In the genomic region with DNA sequence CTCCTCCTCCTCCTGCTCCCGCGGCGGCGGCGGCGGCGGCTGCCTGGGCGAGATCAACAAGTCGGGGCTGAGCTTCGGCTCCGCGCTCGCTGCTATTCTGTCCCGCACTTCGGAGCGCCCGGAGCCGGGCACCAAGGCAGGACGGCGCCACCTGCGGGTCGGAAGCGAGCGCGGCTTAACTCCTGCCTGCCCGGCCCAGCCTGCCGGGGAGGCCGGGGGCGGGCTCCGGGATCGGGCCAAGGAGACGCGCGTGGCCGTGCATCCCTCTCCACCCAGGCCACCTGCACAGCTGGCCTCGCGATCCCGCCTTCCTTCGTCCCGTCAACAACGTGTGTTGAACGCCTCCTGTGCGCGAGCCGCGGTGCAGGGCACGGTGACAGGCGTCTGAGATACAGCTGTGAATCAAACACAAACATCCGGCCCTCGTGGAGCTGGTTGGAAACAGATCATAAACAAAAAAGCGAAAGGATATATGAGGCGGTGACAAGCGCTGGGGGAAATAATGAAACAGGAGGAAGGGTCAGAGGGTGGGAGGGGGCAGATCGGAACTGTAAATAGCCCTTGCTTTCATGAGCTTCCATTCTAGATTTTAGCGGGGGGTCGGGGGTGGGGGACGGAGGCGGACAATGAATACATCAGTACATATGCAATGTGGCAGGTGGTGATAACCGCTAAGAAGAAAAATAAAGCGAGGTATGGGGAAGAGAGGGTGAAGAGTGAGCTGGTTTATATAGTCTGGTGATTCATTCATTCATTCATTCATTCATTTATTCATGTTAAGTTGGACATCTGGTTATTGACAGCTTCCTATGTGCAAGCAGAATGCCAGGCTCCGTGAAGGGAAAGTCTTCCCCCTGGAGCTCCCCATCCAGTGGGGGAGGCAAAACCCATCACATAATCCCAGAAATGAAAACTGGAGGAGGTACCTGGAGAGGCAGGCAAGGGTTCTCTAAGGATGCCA, we compare ENCODE assay signal across 8 cellular contexts. TPM values are rescaled to one million over a fixed set of nuclear protein-coding genes. Genes with fewer than 3 reads are reported as not detected.
DNase-seq lines count a peak whose midpoint lies in the region; ATAC-seq and TF ChIP-seq lines count a peak whose summit lies in the region.

No MANE protein-coding gene starts in this region.

- no peak overlapping the region for H2BK15ac ChIP-seq in neuronal stem cell (ENCODE audit: low read length)

- H3K9me3 ChIP-seq in neuronal stem cell (replicated peaks in 1 of 2; ENCODE audit: control insufficient read depth in 2 of 2, insufficient read depth in 1 of 2, low read depth in 1 of 2, low read length in 2 of 2) (no peaks in the 10 kb centered on the region), suprapubic skin (no peaks in the 10 kb centered on the region)

- H3K4me1 ChIP-seq in foreskin keratinocyte (no peaks in the 10 kb centered on the region), neuronal stem cell (ENCODE audit: control insufficient read depth in 2 of 2, insufficient read depth in 1 of 2, low read depth in 1 of 2, low read length in 2 of 2) (peaks cover 0 to 2% of the 10 kb centered on the region in 2 donors), suprapubic skin (peaks cover 25% of the 10 kb centered on the region)

- H4K91ac ChIP-seq in neuronal stem cell (ENCODE audit: low read depth, low read length, poor library complexity), result no peak overlapping the region

- peak overlapping the region; percentile 84 for H3K9ac ChIP-seq in neuronal stem cell (ENCODE audit: low read depth, low read length, poor library complexity)

- H2BK12ac ChIP-seq in neuronal stem cell (ENCODE audit: low read length), result no peak overlapping the region

- TF ChIP-seq POLR2A in suprapubic skin (IDR thresholded peaks at IDR 0.05), result no peak

- peak; percentile 89 for TF ChIP-seq CTCF in LNCAP (IDR thresholded peaks at IDR 0.05)
- TF ChIP-seq CTCF in RWPE1 (conservative IDR thresholded peaks at IDR 0.05; ENCODE audit: low read depth), result peak; percentile 98
- peak; percentile 92 for TF ChIP-seq CTCF in foreskin keratinocyte (conservative IDR thresholded peaks at IDR 0.05)
- TF ChIP-seq CTCF in suprapubic skin (IDR thresholded peaks at IDR 0.05), result peak; percentile 34 to 76

- no peaks in the 10 kb centered on the region for H3K36me3 Mint-ChIP-seq in activated naive CD4-positive, alpha-beta T cell treated with anti-CD3 and anti-CD28 coated beads for 36 hours (ENCODE audit: low read depth)

- peaks cover 55% of the 10 kb centered on the region for H3K27me3 Mint-ChIP-seq in activated naive CD4-positive, alpha-beta T cell treated with anti-CD3 and anti-CD28 coated beads for 36 hours (ENCODE audit: low read depth)

- TF ChIP-seq EP300 in suprapubic skin (IDR thresholded peaks at IDR 0.05), result no peak

- peaks cover 4% of the 10 kb centered on the region for H3K4me1 Mint-ChIP-seq in activated naive CD4-positive, alpha-beta T cell treated with anti-CD3 and anti-CD28 coated beads for 36 hours (ENCODE audit: low read depth)

- CTCF ChIA-PET in RWPE1 (lab: Yijun Ruan, JAX), result interaction anchor here (0.5 to 4.6 kb wide), 63 partner anchors 8 to 1802 kb away, joined by 3 to 120 read pairs (median 4); no protein-coding TSS in a partner anchor
- CTCF ChIA-PET in activated naive CD4-positive, alpha-beta T cell treated with anti-CD3 and anti-CD28 coated beads for 36 hours (lab: Charles Lee), result interaction anchor here (0.6 to 3.8 kb wide), 17 partner anchors 9 to 152 kb away, joined by 3 to 31 read pairs (median 3); no protein-coding TSS in a partner anchor

- no peak overlapping the region for H2BK120ac ChIP-seq in neuronal stem cell (ENCODE audit: low read depth, low read length)

- H3K4me2 ChIP-seq in neuronal stem cell (ENCODE audit: insufficient read depth, low read length, poor library complexity, severe bottlenecking), result peak overlapping the region; percentile 97

- intact Hi-C loops in activated naive CD4-positive, alpha-beta T cell treated with anti-CD3 and anti-CD28 coated beads for 36 hours (cut with micrococcal nuclease), result loop anchor here (1.0 to 2.0 kb wide), 2 partner anchors 100 to 150 kb away; no protein-coding TSS in a partner anchor

- no peak overlapping the region for H2BK5ac ChIP-seq in neuronal stem cell (ENCODE audit: low read length)

- H3K79me1 ChIP-seq in neuronal stem cell (ENCODE audit: low read depth, low read length), result peaks cover 3% of the 10 kb centered on the region

- H3K36me3 ChIP-seq in neuronal stem cell (replicated peaks in 1 of 2; ENCODE audit: control insufficient read depth in 2 of 2, insufficient read depth in 2 of 2, low read length in 2 of 2), result no peaks in the 10 kb centered on the region
- H3K36me3 ChIP-seq in suprapubic skin, result no peaks in the 10 kb centered on the region

- H2AK5ac ChIP-seq in neuronal stem cell (ENCODE audit: low read depth, low read length), result no peak overlapping the region

- DNase-seq in DMS153 treated with DMSO at 0.1 percent for 48 hours (lab: John Stamatoyannopoulos, UW; ENCODE audit: unreplicated experiment) (peak; percentile 72), RWPE1 (ENCODE audit: low spot score) (peak; percentile 92), foreskin keratinocyte (peak; percentile 19 to 59), neuronal stem cell (ENCODE audit: low spot score) (peak; percentile 84), suprapubic skin (ENCODE audit: low spot score in 2 of 2) (peak; percentile 72 to 88)
- DNase-seq in activated naive CD4-positive, alpha-beta T cell treated with anti-CD3 and anti-CD28 coated beads for 36 hours, result peak; percentile 77

- H3K23ac ChIP-seq in neuronal stem cell (ENCODE audit: low read depth, low read length, poor library complexity), result peak overlapping the region; percentile 60

- no peak overlapping the region for H3K4ac ChIP-seq in neuronal stem cell (ENCODE audit: low read length)

- no CpG with 5 or more reads among the region's 61 CpGs for WGBS in neuronal stem cell (ENCODE audit: extremely low coverage in 2 of 2, insufficient read length in 2 of 2, insufficient replicate concordance in 1 of 2), 2 donors
- WGBS in suprapubic skin, result 5% methylated on average over 21 of the region's 61 CpGs

- peak overlapping the region; percentile 52 to 81 for H3K4me3 ChIP-seq in neuronal stem cell (ENCODE audit: low read length in 2 of 2)
- peak overlapping the region; percentile 49 for H3K4me3 ChIP-seq in suprapubic skin

- peak overlapping the region; percentile 92 for H2AFZ ChIP-seq in neuronal stem cell (ENCODE audit: low read length)

- peaks cover 74% of the 10 kb centered on the region for H3K27me3 ChIP-seq in foreskin keratinocyte
- H3K27me3 ChIP-seq in neuronal stem cell (ENCODE audit: control insufficient read depth in 3 of 3, insufficient read depth in 3 of 3, low read depth in 1 of 3, low read length in 3 of 3), result peaks cover 0 to 17% (median 14%) of the 10 kb centered on the region in 3 experiments
- peaks cover 65% of the 10 kb centered on the region for H3K27me3 ChIP-seq in suprapubic skin

- POLR2A ChIA-PET in RWPE1 (lab: Yijun Ruan, JAX; ENCODE audit: low non-redundant PET), result interaction anchor here (0.6 kb wide), 1 partner anchor 314 kb away, joined by 3 read pairs; no protein-coding TSS in a partner anchor

- no peak overlapping the region for H4K8ac ChIP-seq in neuronal stem cell (ENCODE audit: low read depth, low read length)

- ATAC-seq in foreskin keratinocyte (peak; percentile 88), GM21367 (IDR thresholded peaks at IDR 0.05; ENCODE audit: unreplicated experiment) (no peak)

- H3K14ac ChIP-seq in neuronal stem cell (ENCODE audit: low read length), result no peak overlapping the region

- H3K9me3 Mint-ChIP-seq in activated naive CD4-positive, alpha-beta T cell treated with anti-CD3 and anti-CD28 coated beads for 36 hours, result no peaks in the 10 kb centered on the region

- peak overlapping the region; percentile 58 for H3K4me3 Mint-ChIP-seq in activated naive CD4-positive, alpha-beta T cell treated with anti-CD3 and anti-CD28 coated beads for 36 hours

- peak overlapping the region; percentile 69 for H3K18ac ChIP-seq in neuronal stem cell (ENCODE audit: low read length)

- no peak overlapping the region for H3K27ac Mint-ChIP-seq in activated naive CD4-positive, alpha-beta T cell treated with anti-CD3 and anti-CD28 coated beads for 36 hours

- H3K27ac ChIP-seq in RWPE1 (no peak overlapping the region), foreskin keratinocyte (no peak overlapping the region), neuronal stem cell (replicated peaks; ENCODE audit: low read length) (no peak overlapping the region), suprapubic skin (no peak overlapping the region)

RNA-seq across cellular contexts. Expression of a gene that starts 2.0 kb away (rescaled TPM):
- total RNA-seq in activated naive CD4-positive, alpha-beta T cell treated with anti-CD3 and anti-CD28 coated beads for 36 hours, result not detected
- total RNA-seq in foreskin keratinocyte, result not detected in 2 replicates
- not detected in 2 replicates for polyA plus RNA-seq in foreskin keratinocyte
- 0.52 TPM for polyA plus RNA-seq in neuronal stem cell (2013, experiment 1 of 2)
- polyA plus RNA-seq in neuronal stem cell (2013, experiment 2 of 2), result 0.51 TPM
- total RNA-seq in suprapubic skin, result 1 to 10 TPM in 3 of 4 donors, under 1 TPM in 1; 0.91 to 4.0 (median 2.3) TPM

Comparison
In these comparisons a context has a peak if more than half of its experiments do, and no peak if none do; other contexts are left out.
1. DNase-seq: peak in every context shown above with its lines; median percentile 92 in RWPE1; 84 in neuronal stem cell; 80 in suprapubic skin; 77 in activated naive CD4-positive, alpha-beta T cell treated with anti-CD3 and anti-CD28 coated beads for 36 hours; 72 in DMS153 treated with DMSO at 0.1 percent for 48 hours; 39 in foreskin keratinocyte.